ENCODE assay signal across 8 cellular contexts in genomic region chr14:35122696-35123387, GRCh38. TPM values are rescaled to one million over a fixed set of nuclear protein-coding genes. Genes with fewer than 3 reads are reported as not detected.
A peak's percentile ranks its signal among the peaks of the same experiment; 100 is the strongest.
DNase-seq lines count a peak whose midpoint lies in the region; ATAC-seq and TF ChIP-seq lines count a peak whose summit lies in the region.

No MANE protein-coding gene starts in this region.

- H3K27me3 ChIP-seq in HUES64 (ENCODE audit: insufficient read depth, low read length) (no peaks in the 10 kb centered on the region), heart left ventricle (no peaks in the 10 kb centered on the region)

- peaks cover 33% of the 10 kb centered on the region for H3K36me3 Mint-ChIP-seq in activated T-helper 1 cell treated with anti-CD3 and anti-CD28 coated beads, Interleukin-12 subunit alpha, Interleukin-12 subunit beta, Interleukin-2, Interleukin-4 antibody, amounts not matched to agents 30 ng/mL and 10 ng/mL and 1 ng/mL, durations not matched to agents 14 hours and 24 hours and 36 hours (ENCODE audit: low read depth)
- peaks cover 14% of the 10 kb centered on the region for H3K36me3 Mint-ChIP-seq in progenitor cell of endocrine pancreas (ENCODE audit: insufficient read depth)

- intact Hi-C loops in activated T-helper 1 cell treated with anti-CD3 and anti-CD28 coated beads, Interleukin-12 subunit alpha, Interleukin-12 subunit beta, Interleukin-2, Interleukin-4 antibody, amounts not matched to agents 30 ng/mL and 10 ng/mL and 1 ng/mL, durations not matched to agents 14 hours and 24 hours and 36 hours (cut with micrococcal nuclease): loop anchor here (1.0 to 10.0 kb wide), 15 partner anchors 18 to 1202 kb away; partner anchors contain the start of genes BRMS1L, FAM177A1, INSM2 and MBIP
- intact Hi-C loops in heart left ventricle (cut with DNase I): loop anchor here in 6 of 10 donors (2.0 to 10.0 kb wide), 8 partner anchors 76 to 684 kb away; partner anchors contain the start of genes BAZ1A (in 2 of the 6), FAM177A1 (in 1 of the 6), NFKBIA (in 1 of the 6) and RALGAPA1 (in 1 of the 6)

- H3K9me3 Mint-ChIP-seq in activated T-helper 1 cell treated with anti-CD3 and anti-CD28 coated beads, Interleukin-12 subunit alpha, Interleukin-12 subunit beta, Interleukin-2, Interleukin-4 antibody, amounts not matched to agents 30 ng/mL and 10 ng/mL and 1 ng/mL, durations not matched to agents 14 hours and 24 hours and 36 hours: no peaks in the 10 kb centered on the region
- H3K9me3 Mint-ChIP-seq in progenitor cell of endocrine pancreas (ENCODE audit: low read depth): no peaks in the 10 kb centered on the region

- peak overlapping the region; percentile 97 for H3K4me3 Mint-ChIP-seq in activated T-helper 1 cell treated with anti-CD3 and anti-CD28 coated beads, Interleukin-12 subunit alpha, Interleukin-12 subunit beta, Interleukin-2, Interleukin-4 antibody, amounts not matched to agents 30 ng/mL and 10 ng/mL and 1 ng/mL, durations not matched to agents 14 hours and 24 hours and 36 hours
- H3K4me3 Mint-ChIP-seq in progenitor cell of endocrine pancreas (ENCODE audit: low read depth): peak overlapping the region; percentile 99

- no peak for TF ChIP-seq CTCF in heart left ventricle (IDR thresholded peaks at IDR 0.05)
- TF ChIP-seq CTCF in progenitor cell of endocrine pancreas (IDR thresholded peaks at IDR 0.05; ENCODE audit: unreplicated experiment): no peak

- no peaks in the 10 kb centered on the region for H3K27me3 Mint-ChIP-seq in activated T-helper 1 cell treated with anti-CD3 and anti-CD28 coated beads, Interleukin-12 subunit alpha, Interleukin-12 subunit beta, Interleukin-2, Interleukin-4 antibody, amounts not matched to agents 30 ng/mL and 10 ng/mL and 1 ng/mL, durations not matched to agents 14 hours and 24 hours and 36 hours (ENCODE audit: insufficient read depth)
- H3K27me3 Mint-ChIP-seq in progenitor cell of endocrine pancreas: no peaks in the 10 kb centered on the region

- TF ChIP-seq POLR2A in heart left ventricle (IDR thresholded peaks at IDR 0.05): no peak

- H3K9me3 ChIP-seq in HUES64 (ENCODE audit: insufficient read depth, low read depth, low read length): no peaks in the 10 kb centered on the region
- H3K9me3 ChIP-seq in heart left ventricle: no peaks in the 10 kb centered on the region

- H3K27ac Mint-ChIP-seq in activated T-helper 1 cell treated with anti-CD3 and anti-CD28 coated beads, Interleukin-12 subunit alpha, Interleukin-12 subunit beta, Interleukin-2, Interleukin-4 antibody, amounts not matched to agents 30 ng/mL and 10 ng/mL and 1 ng/mL, durations not matched to agents 14 hours and 24 hours and 36 hours: peak overlapping the region; percentile 100
- H3K27ac Mint-ChIP-seq in progenitor cell of endocrine pancreas: peak overlapping the region; percentile 100

- peak overlapping the region; percentile 98 for H3K9ac ChIP-seq in HUES64 (ENCODE audit: low read depth, low read length)

- peak; percentile 64 for DNase-seq in activated effector memory CD4-positive, alpha-beta T cell treated with anti-CD3 and anti-CD28 coated beads, Interleukin-2, amount 50 U/mL, for 16 hours
- DNase-seq in activated effector memory CD4-positive, alpha-beta T cell treated with Interleukin-2 at 50 U/mL for 16 hours: no peak
- peak; percentile 6 for DNase-seq in activated T-helper 1 cell treated with anti-CD3 and anti-CD28 coated beads, Interleukin-12 subunit alpha, Interleukin-12 subunit beta, Interleukin-2, Interleukin-4 antibody, amounts not matched to agents 30 ng/mL and 10 ng/mL and 1 ng/mL, durations not matched to agents 14 hours and 24 hours and 36 hours (ENCODE audit: low spot score)
- DNase-seq in heart left ventricle (no peak), progenitor cell of endocrine pancreas (ENCODE audit: low spot score, unreplicated experiment) (no peak), NCI-H1694 treated with DMSO at 0.1 percent for 48 hours (lab: John Stamatoyannopoulos, UW) (no peak)

- H3K4me1 ChIP-seq in HUES64 (ENCODE audit: insufficient read depth, low read length): peaks cover 10% of the 10 kb centered on the region
- H3K4me1 ChIP-seq in heart left ventricle: peaks cover 0 to 50% (median 18%) of the 10 kb centered on the region in 12 donors

- WGBS in HUES64: 10% methylated on average over 23 of the region's 23 CpGs
- 6 to 9% (median 8%) methylated on average over 18 to 23 of the region's 23 CpGs for WGBS in heart left ventricle, 4 donors

- H3K36me3 ChIP-seq in HUES64 (ENCODE audit: insufficient read depth, low read length): peaks cover 6% of the 10 kb centered on the region; the same call in 1 of the 2 replicates
- peaks cover 0 to 30% (median 9%) of the 10 kb centered on the region in 9 donors for H3K36me3 ChIP-seq in heart left ventricle

- peaks cover 60% of the 10 kb centered on the region for H3K4me1 Mint-ChIP-seq in activated T-helper 1 cell treated with anti-CD3 and anti-CD28 coated beads, Interleukin-12 subunit alpha, Interleukin-12 subunit beta, Interleukin-2, Interleukin-4 antibody, amounts not matched to agents 30 ng/mL and 10 ng/mL and 1 ng/mL, durations not matched to agents 14 hours and 24 hours and 36 hours (ENCODE audit: low read depth)
- H3K4me1 Mint-ChIP-seq in progenitor cell of endocrine pancreas (ENCODE audit: low read depth): peaks cover 19% of the 10 kb centered on the region

- ATAC-seq in heart left ventricle: peak; percentile 4 to 51 (median 18)
- ATAC-seq in HG03139 (IDR thresholded peaks at IDR 0.05; ENCODE audit: unreplicated experiment): no peak

- H3K27ac ChIP-seq in HUES64 (ENCODE audit: low read depth, low read length) (peak overlapping the region; percentile 95), heart left ventricle (peak overlapping the region; percentile 91 to 100 (median 96))

- H3K4me3 ChIP-seq in HUES64 (ENCODE audit: low read length) (peak overlapping the region; percentile 80), heart left ventricle (peak overlapping the region; percentile 55 to 86 (median 68))

RNA-seq across cellular contexts. Expression of gene PRORP, which starts 0.5 kb away (rescaled TPM):
- 28.3 TPM for polyA plus RNA-seq in HUES64 (2013, experiment 1 of 2)
- 29.2 TPM for polyA plus RNA-seq in HUES64 (2013, experiment 2 of 2)
- 34.1 and 38.0 TPM in 2 replicates for total RNA-seq in activated T-helper 1 cell treated with anti-CD3 and anti-CD28 coated beads, Interleukin-12 subunit alpha, Interleukin-12 subunit beta, Interleukin-2, Interleukin-4 antibody, amounts not matched to agents 30 ng/mL and 10 ng/mL and 1 ng/mL, durations not matched to agents 14 hours and 24 hours and 36 hours
- total RNA-seq in heart left ventricle (10 to 100 TPM; 18.0 to 25.8 (median 21.1) TPM), progenitor cell of endocrine pancreas (40.2 and 50.9 TPM in 2 replicates)
- polyA plus RNA-seq in heart left ventricle: 10 to 100 TPM in 1 of 2 donors, 1 to 10 TPM in 1; 8.3 to 23.0 TPM

RNA-seq across cellular contexts. Expression of gene PPP2R3C, which starts 1.1 kb away (rescaled TPM):
- polyA plus RNA-seq in HUES64 (2013, experiment 1 of 2): 32.5 TPM
- 34.8 TPM for polyA plus RNA-seq in HUES64 (2013, experiment 2 of 2)
- 48.2 and 52.4 TPM in 2 replicates for total RNA-seq in activated T-helper 1 cell treated with anti-CD3 and anti-CD28 coated beads, Interleukin-12 subunit alpha, Interleukin-12 subunit beta, Interleukin-2, Interleukin-4 antibody, amounts not matched to agents 30 ng/mL and 10 ng/mL and 1 ng/mL, durations not matched to agents 14 hours and 24 hours and 36 hours
- total RNA-seq in heart left ventricle (10 to 100 TPM; 15.2 to 37.3 (median 28.5) TPM), progenitor cell of endocrine pancreas (39.9 and 47.1 TPM in 2 replicates)
- 10 to 100 TPM; 25.0 to 34.3 TPM for polyA plus RNA-seq in heart left ventricle

Comparison
In these comparisons a context has a peak if more than half of its experiments do, and no peak if none do; other contexts are left out.
1. DNase-seq: peak in activated effector memory CD4-positive, alpha-beta T cell treated with anti-CD3 and anti-CD28 coated beads, Interleukin-2, amount 50 U/mL, for 16 hours (single experiment) and activated T-helper 1 cell treated with anti-CD3 and anti-CD28 coated beads, Interleukin-12 subunit alpha, Interleukin-12 subunit beta, Interleukin-2, Interleukin-4 antibody, amounts not matched to agents 30 ng/mL and 10 ng/mL and 1 ng/mL, durations not matched to agents 14 hours and 24 hours and 36 hours (single experiment); none in activated effector memory CD4-positive, alpha-beta T cell treated with Interleukin-2 at 50 U/mL for 16 hours (single experiment), heart left ventricle (0 of 5), progenitor cell of endocrine pancreas (single experiment) and NCI-H1694 treated with DMSO at 0.1 percent for 48 hours (single experiment).